In the genomic region with DNA sequence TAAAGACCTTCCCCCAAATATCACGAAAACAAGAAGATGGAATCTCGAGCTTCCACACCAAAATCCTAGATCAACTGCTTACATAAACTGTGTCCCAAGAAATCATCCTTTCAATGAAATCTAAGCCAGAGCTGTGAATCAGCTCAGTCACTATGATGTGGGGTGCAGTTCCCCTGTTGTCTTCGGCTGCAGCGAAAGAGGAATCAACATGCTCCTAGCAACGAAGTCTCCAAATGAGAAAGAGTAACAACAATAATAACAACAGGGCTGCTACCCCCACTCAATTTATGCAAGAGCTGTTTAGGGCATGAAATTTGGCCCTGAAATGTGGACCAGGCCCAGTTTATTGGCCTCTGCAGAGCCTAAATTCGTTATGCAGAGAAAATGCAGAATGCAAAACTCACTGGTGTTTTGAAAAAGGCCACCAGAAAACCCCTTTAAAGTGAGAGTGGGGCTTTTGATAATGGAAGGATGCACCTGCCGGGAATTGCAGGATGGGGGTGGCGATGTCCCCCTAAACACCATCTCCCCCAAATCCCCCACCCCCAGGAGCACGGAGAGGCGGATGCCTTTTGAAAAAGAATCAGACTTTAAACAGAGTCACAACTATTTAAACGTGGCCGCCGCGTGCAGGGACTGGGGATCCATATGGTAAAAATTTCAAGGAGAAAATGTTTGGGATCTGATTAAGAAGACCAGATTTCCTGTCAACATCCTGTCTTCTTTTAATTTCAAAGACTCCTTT, we compare ENCODE assay signal across 10 cellular contexts. TPM values are rescaled to one million over a fixed set of nuclear protein-coding genes. Genes with fewer than 3 reads are reported as not detected.
DNase-seq lines count a peak whose midpoint lies in the region; ATAC-seq and TF ChIP-seq lines count a peak whose summit lies in the region.
"Had no signal": no experiment of that assay in that cellular context is flagged by ENCODE, and none has a peak within 500 bp of the region (broad histone marks: within the 10 kb centered on the region; RNA-seq: fewer than 3 reads in every experiment).

No MANE protein-coding gene starts in this region.

- no peaks in the 10 kb centered on the region for H3K9me3 Mint-ChIP-seq in activated CD4-positive, alpha-beta memory T cell treated with anti-CD3 and anti-CD28 coated beads for 36 hours

- H3K4me3 Mint-ChIP-seq in activated CD4-positive, alpha-beta memory T cell treated with anti-CD3 and anti-CD28 coated beads for 36 hours, result peak overlapping the region; percentile 81

- no peaks in the 10 kb centered on the region for H3K9me3 ChIP-seq in left ventricle myocardium inferior (replicated peaks)
- H3K9me3 ChIP-seq in iPS-18c (ENCODE audit: control insufficient read depth, insufficient read depth, low read length), result peaks cover 2% of the 10 kb centered on the region
- no peaks in the 10 kb centered on the region for H3K9me3 ChIP-seq in upper lobe of right lung

- peak overlapping the region; percentile 91 for H3K27ac Mint-ChIP-seq in activated CD4-positive, alpha-beta memory T cell treated with anti-CD3 and anti-CD28 coated beads for 36 hours

- no peak for TF ChIP-seq CTCF in left ventricle myocardium inferior (IDR thresholded peaks at IDR 0.05; ENCODE audit: borderline replicate concordance)
- TF ChIP-seq CTCF in upper lobe of right lung (IDR thresholded peaks at IDR 0.05), result no peak

- H3K36me3 Mint-ChIP-seq in activated CD4-positive, alpha-beta memory T cell treated with anti-CD3 and anti-CD28 coated beads for 36 hours, result peaks cover 61% of the 10 kb centered on the region

- DNase-seq in left ventricle myocardium inferior, result no peak
- no peak for DNase-seq in cardiac septum (ENCODE audit: low spot score)
- DNase-seq in activated CD4-positive, alpha-beta memory T cell treated with anti-CD3 and anti-CD28 coated beads for 36 hours, result no peak
- DNase-seq in upper lobe of right lung, result no peak
- no peak for DNase-seq in nucleus accumbens (lab: John Stamatoyannopoulos, UW)
- DNase-seq in SW480 (ENCODE audit: low spot score), result no peak
- no peak for DNase-seq in iPS-NIHi11 (ENCODE audit: low spot score)
- DNase-seq: IMR-90, kidney had no signal

- intact Hi-C loops in left ventricle myocardium inferior (cut with micrococcal nuclease) (no loop called here), cardiac septum (cut with DNase I) (no loop called here), upper lobe of right lung (cut with DNase I) (no loop called here)
- intact Hi-C loops in activated CD4-positive, alpha-beta memory T cell treated with anti-CD3 and anti-CD28 coated beads for 36 hours (cut with micrococcal nuclease), result loop anchor here (5.0 to 10.0 kb wide), 4 partner anchors 174 to 443 kb away; a partner anchor contains a TSS

- H3K27me3 ChIP-seq in left ventricle myocardium inferior (ENCODE audit: low read depth) (peaks cover 99% of the 10 kb centered on the region), upper lobe of right lung (peaks cover 71% of the 10 kb centered on the region)

- no peaks in the 10 kb centered on the region for H3K36me3 ChIP-seq in left ventricle myocardium inferior
- H3K36me3 ChIP-seq in upper lobe of right lung, result no peaks in the 10 kb centered on the region

- peaks cover 62% of the 10 kb centered on the region for H3K4me1 Mint-ChIP-seq in activated CD4-positive, alpha-beta memory T cell treated with anti-CD3 and anti-CD28 coated beads for 36 hours (ENCODE audit: low read depth)

- no peak for ATAC-seq in upper lobe of right lung

- no peaks in the 10 kb centered on the region for H3K27me3 Mint-ChIP-seq in activated CD4-positive, alpha-beta memory T cell treated with anti-CD3 and anti-CD28 coated beads for 36 hours

- CTCF ChIA-PET in activated CD4-positive, alpha-beta memory T cell treated with anti-CD3 and anti-CD28 coated beads for 36 hours (lab: Charles Lee), result interaction anchor here (0.9 to 12.0 kb wide), 8 partner anchors 9 to 108 kb away, joined by 3 to 290 read pairs (median 4); no protein-coding TSS in a partner anchor

- H3K4me3 ChIP-seq in left ventricle myocardium inferior (peak overlapping the region; percentile 52), iPS-18c (ENCODE audit: insufficient read depth, low read depth, low read length) (0 out of 2 replicates have a peak overlapping the region, but pooled peaks have one; percentile 15), upper lobe of right lung (peak overlapping the region; percentile 44)

- H3K27ac ChIP-seq in left ventricle myocardium inferior (replicated peaks), result no peak overlapping the region
- peak overlapping the region; percentile 80 for H3K27ac ChIP-seq in upper lobe of right lung

- POLR2A ChIA-PET in activated CD4-positive, alpha-beta memory T cell treated with anti-CD3 and anti-CD28 coated beads for 36 hours (lab: Charles Lee), result interaction anchor here (0.8 to 8.7 kb wide), 8 partner anchors 16 to 106 kb away, joined by 3 to 69 read pairs (median 8); no protein-coding TSS in a partner anchor

- H3K4me1 ChIP-seq in left ventricle myocardium inferior, result peaks cover 48% of the 10 kb centered on the region
- peaks cover 37% of the 10 kb centered on the region for H3K4me1 ChIP-seq in upper lobe of right lung

RNA-seq across cellular contexts. Expression of a gene that starts 2.0 kb away (rescaled TPM):
- total RNA-seq in left ventricle myocardium inferior, result 0.52 TPM
- total RNA-seq in cardiac septum, result 0.51 TPM
- total RNA-seq in activated CD4-positive, alpha-beta memory T cell treated with anti-CD3 and anti-CD28 coated beads for 36 hours, result 100 to 1,000 TPM; 153 to 155 TPM
- 13.1 TPM for total RNA-seq in upper lobe of right lung
- total RNA-seq: IMR-90 had no signal

Comparison
In these comparisons a context has a peak if more than half of its experiments do, and no peak if none do; other contexts are left out.
1. RNA of a gene that starts 2.0 kb away (total RNA-seq): 153 to 155 TPM in activated CD4-positive, alpha-beta memory T cell treated with anti-CD3 and anti-CD28 coated beads for 36 hours; 13.1 TPM in upper lobe of right lung (single experiment), 0.52 TPM in left ventricle myocardium inferior (single experiment) and 0.51 TPM in cardiac septum (single experiment); every median in the first group is over 10 times any median in the second.
2. Peak in every context shown above with its lines, with median percentiles within 50 percentile points of each other: H3K4me3 ChIP-seq.